8 cellular contexts compared by ENCODE assay signal in genomic region chr20:34302723-34303528, GRCh38. TPM values are rescaled to one million over a fixed set of nuclear protein-coding genes. Genes with fewer than 3 reads are reported as not detected.
DNase-seq lines count a peak whose midpoint lies in the region; TF ChIP-seq lines count a peak whose summit lies in the region.

TSS of gene AHCY (minus strand) at chr20:34303355. CDS start at chr20:34303270, 85 bp downstream.

- no peak within 1 kb of the TSS; the same call in 1 of the 2 replicates for H3K4ac ChIP-seq in H9 (ENCODE audit: low read depth, low read length)

- peak within 1 kb of the TSS; percentile 70 for H3K9ac ChIP-seq in H9 (ENCODE audit: extremely low read depth, insufficient read length, low read length)
- H3K9ac ChIP-seq in stomach smooth muscle (ENCODE audit: low read length in 2 of 2) = peak within 1 kb of the TSS; percentile 63 to 89

- H4K8ac ChIP-seq in H9 (replicated peaks; ENCODE audit: insufficient read length, low read depth, low read length) = no peak within 1 kb of the TSS

- H3K4me3 ChIP-seq in MG63 = peak within 1 kb of the TSS; percentile 92
- peak within 1 kb of the TSS; percentile 77 for H3K4me3 ChIP-seq in fibroblast of villous mesenchyme (ENCODE audit: low read depth, low read length)
- peak within 1 kb of the TSS; percentile 64 to 84 for H3K4me3 ChIP-seq in stomach smooth muscle (ENCODE audit: low read length in 2 of 2)

- no peak within 1 kb of the TSS for H2BK5ac ChIP-seq in H9 (ENCODE audit: insufficient read length, low read length)

- DNase-seq in ELR (ENCODE audit: low read depth) (peak; percentile 100), H9 (peak; percentile 98), MG63 (peak; percentile 99), SHP77 treated with DMSO at 0.1 percent for 48 hours (lab: John Stamatoyannopoulos, UW) (peak; percentile 90), activated gamma-delta T cell (lab: John Stamatoyannopoulos, UW) (peak; percentile 80), fibroblast of villous mesenchyme (ENCODE audit: low read depth) (peak; percentile 98), neural crest cell (ENCODE audit: low read depth, low spot score) (peak; percentile 98)

- peaks cover 4% of the 10 kb centered on the region for H3K79me1 ChIP-seq in H9 (ENCODE audit: insufficient read depth, low read depth, low read length, poor library complexity, severe bottlenecking)

- no peak within 1 kb of the TSS for H2AK5ac ChIP-seq in H9 (ENCODE audit: insufficient read length, low read length)

- H3K27me3 ChIP-seq in H9 (ENCODE audit: insufficient read depth, low read length) = no peaks in the 10 kb centered on the region
- H3K27me3 ChIP-seq in MG63 = no peaks in the 10 kb centered on the region
- no peaks in the 10 kb centered on the region for H3K27me3 ChIP-seq in stomach smooth muscle (ENCODE audit: control insufficient read depth in 1 of 2, insufficient read depth in 2 of 2, low read length in 2 of 2)

- H3K9me3 ChIP-seq in H9 (ENCODE audit: control insufficient read depth, low read depth, low read length) = no peaks in the 10 kb centered on the region
- no peaks in the 10 kb centered on the region for H3K9me3 ChIP-seq in MG63
- H3K9me3 ChIP-seq in stomach smooth muscle (ENCODE audit: control insufficient read depth in 2 of 2, low read length in 2 of 2) = no peaks in the 10 kb centered on the region

- H4K5ac ChIP-seq in H9 (ENCODE audit: insufficient read length, low read depth, low read length) = no peak within 1 kb of the TSS

- H3K27me3 Mint-ChIP-seq in H9 (ENCODE audit: low read depth) = no peaks in the 10 kb centered on the region; the same call in 1 of the 2 replicates
- H3K27me3 Mint-ChIP-seq in neural crest cell (ENCODE audit: low read depth) = no peaks in the 10 kb centered on the region

- no peak within 1 kb of the TSS for H3K56ac ChIP-seq in H9 (ENCODE audit: insufficient read length, low read depth, low read length)

- H2BK20ac ChIP-seq in H9 (ENCODE audit: low read depth, low read length, poor library complexity, severe bottlenecking) = no peak within 1 kb of the TSS

- H3K27ac Mint-ChIP-seq in H9 = peak within 1 kb of the TSS; percentile 92 to 99 (median 98)
- H3K27ac Mint-ChIP-seq in neural crest cell (ENCODE audit: unreplicated experiment) = peak within 1 kb of the TSS; percentile 95

- H3K23me2 ChIP-seq in H9 (ENCODE audit: insufficient read length, low read depth, low read length, poor library complexity, severe bottlenecking) = peaks cover 5% of the 10 kb centered on the region

- H3K27ac ChIP-seq in H9 (ENCODE audit: insufficient read length, low read depth, low read length) = no peak within 1 kb of the TSS
- peak within 1 kb of the TSS; percentile 80 for H3K27ac ChIP-seq in stomach smooth muscle (ENCODE audit: low read length)

- H3K79me2 ChIP-seq in H9 (ENCODE audit: insufficient read depth, low read length) = peaks cover 25% of the 10 kb centered on the region; the same call in 1 of the 2 replicates

- no peaks in the 10 kb centered on the region for H4K20me1 ChIP-seq in H9 (ENCODE audit: control insufficient read depth, insufficient read depth, insufficient read length)

- peak within 1 kb of the TSS; percentile 91; the same call in 1 of the 2 replicates for H3K14ac ChIP-seq in H9 (ENCODE audit: insufficient read depth, low read length)

- no peak within 1 kb of the TSS for H2BK12ac ChIP-seq in H9 (ENCODE audit: insufficient read length, low read depth, low read length)

- H3K18ac ChIP-seq in H9 (ENCODE audit: insufficient read length, low read depth, low read length) = peak within 1 kb of the TSS; percentile 95

- peak within 1 kb of the TSS; percentile 61 for H3K4me2 ChIP-seq in H9 (ENCODE audit: insufficient read depth, insufficient read length, low read length)

- H3K9me3 Mint-ChIP-seq in H9 = no peaks in the 10 kb centered on the region; a peak in 1 of 5 replicates
- no peaks in the 10 kb centered on the region for H3K9me3 Mint-ChIP-seq in neural crest cell

- H3K36me3 Mint-ChIP-seq in H9 (ENCODE audit: insufficient read depth in 1 of 3, low read depth in 3 of 3) = peaks cover 7 to 13% (median 10%) of the 10 kb centered on the region in 3 experiments; a peak in 6 of 7 replicates
- H3K36me3 Mint-ChIP-seq in neural crest cell (ENCODE audit: low read depth) = no peaks in the 10 kb centered on the region

- TF ChIP-seq CTCF in H9 (conservative IDR thresholded peaks at IDR 0.05) = no peak
- no peak for TF ChIP-seq CTCF in fibroblast of villous mesenchyme (IDR thresholded peaks at IDR 0.05; ENCODE audit: insufficient read depth, low read depth, low read length)
- TF ChIP-seq CTCF in neural crest cell (conservative IDR thresholded peaks at IDR 0.05) = peak; percentile 16

- H3K4me3 Mint-ChIP-seq in H9 = peak within 1 kb of the TSS in 1 of 2 experiments; percentile 96; a peak in 3 of 5 replicates
- H3K4me3 Mint-ChIP-seq in neural crest cell = peak within 1 kb of the TSS; percentile 95

- H3K36me3 ChIP-seq in MG63 = peaks cover 28% of the 10 kb centered on the region
- no peaks in the 10 kb centered on the region for H3K36me3 ChIP-seq in stomach smooth muscle (ENCODE audit: control insufficient read depth in 2 of 2, insufficient read depth in 2 of 2, low read length in 2 of 2)

- no peak within 1 kb of the TSS for H3K23ac ChIP-seq in H9 (ENCODE audit: insufficient read length, low read depth, low read length)

- no CpG with 5 or more reads among the region's 79 CpGs for WGBS in H9 (ENCODE audit: extremely low coverage, insufficient read length, low lambda C conversion rate)

- no peak within 1 kb of the TSS for H4K91ac ChIP-seq in H9 (ENCODE audit: insufficient read length, low read depth, low read length)

- no peak within 1 kb of the TSS for H2BK120ac ChIP-seq in H9 (ENCODE audit: low read depth, low read length, poor library complexity, severe bottlenecking)

- H3K4me1 ChIP-seq in H9 (ENCODE audit: insufficient read depth, low read length) = no peaks in the 10 kb centered on the region
- H3K4me1 ChIP-seq in stomach smooth muscle (ENCODE audit: control insufficient read depth, insufficient read depth, low read length) = peaks cover 14% of the 10 kb centered on the region

- peaks cover 0 to 3% of the 10 kb centered on the region in 2 experiments; a peak in 3 of 4 replicates for H3K4me1 Mint-ChIP-seq in H9
- peaks cover 9% of the 10 kb centered on the region for H3K4me1 Mint-ChIP-seq in neural crest cell

- H3T11ph ChIP-seq in H9 (ENCODE audit: low read length) = no peak within 1 kb of the TSS

- H2AFZ ChIP-seq in H9 (ENCODE audit: low read length) = no peak within 1 kb of the TSS

- no peak within 1 kb of the TSS for H2BK15ac ChIP-seq in H9 (ENCODE audit: low read depth, low read length)

RNA-seq across cellular contexts. Expression of gene AHCY, which starts in this region (rescaled TPM):
- total RNA-seq in H9 (2021) (461 and 473 TPM in 2 replicates), fibroblast of villous mesenchyme (81.5 and 94.6 TPM in 2 replicates), neural crest cell (358 TPM in 2 replicates)
- 151 and 216 TPM in 2 replicates for total RNA-seq in MG63 (2014; rRNA removed; shearing (Covaris generic); ENCODE audit: low replicate concordance)
